Comparison of ENCODE assay signal across 1 cellular context in genomic region chr1:6418668-6419396, GRCh38.
TF ChIP-seq lines count a peak whose summit lies in the region.

No MANE protein-coding gene starts in this region.

TF ChIP-seq in K562, 482 proteins besides CTCF, POLR2A, EP300 and RAD21:
- TF ChIP-seq NCOA1 (IDR thresholded peaks at IDR 0.05; ENCODE audit: low read depth) (no peak), RBM14 (IDR thresholded peaks at IDR 0.05; ENCODE audit: borderline replicate concordance, insufficient read depth, low read depth, low read length) (0 out of 2 replicates have a peak, but pooled peaks have one; percentile 72), ZBTB33 (CRISPR knock-in tag; IDR thresholded peaks at IDR 0.05) (peak; percentile 91), MAX (CRISPR knock-in tag; IDR thresholded peaks at IDR 0.05) (0 out of 2 replicates have a peak, but pooled peaks have one; percentile 24), ZNF282 (CRISPR knock-in tag; IDR thresholded peaks at IDR 0.05) (0 out of 2 replicates have a peak, but pooled peaks have one; percentile 30), RNF219 (CRISPR knock-in tag; IDR thresholded peaks at IDR 0.05) (no peak), FOXK1 (CRISPR knock-in tag; IDR thresholded peaks at IDR 0.05; ENCODE audit: borderline replicate concordance) (no peak), FUS (optimal IDR thresholded peaks at IDR 0.05; ENCODE audit: low read depth, low read length) (no peak), STAT5B (CRISPR knock-in tag; IDR thresholded peaks at IDR 0.05) (no peak)
